12 cellular contexts compared by ENCODE assay signal in the genomic region with DNA sequence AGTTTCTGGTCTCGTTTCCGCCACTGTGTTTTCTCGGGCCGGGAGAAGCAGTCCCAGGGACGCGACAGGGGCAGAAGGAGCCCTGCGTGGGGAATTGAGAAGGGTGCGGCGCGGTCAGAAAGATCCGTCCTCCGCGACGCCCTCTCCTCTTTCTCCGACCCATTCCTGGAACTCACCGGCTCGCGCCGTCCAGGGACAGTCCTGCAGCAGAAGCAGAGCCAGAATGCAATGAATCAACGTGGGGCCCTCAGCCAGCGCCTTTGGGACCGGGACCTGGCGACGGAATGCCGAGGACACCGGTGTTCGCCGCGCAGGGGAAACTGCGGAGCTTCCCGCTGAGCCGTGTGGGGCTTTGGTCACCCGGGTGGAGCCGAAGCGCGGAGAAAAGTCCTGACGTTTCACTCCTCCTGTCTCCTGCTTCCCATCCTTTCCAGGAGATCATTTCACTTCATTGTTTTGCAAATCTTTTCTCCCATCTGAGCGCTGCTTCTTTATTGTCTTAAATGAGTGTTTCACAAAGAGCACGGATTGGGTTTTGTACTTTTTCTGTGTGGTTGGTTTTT. TPM values are rescaled to one million over a fixed set of nuclear protein-coding genes. Genes with fewer than 3 reads are reported as not detected.
DNase-seq lines count a peak whose midpoint lies in the region; ATAC-seq, FAIRE-seq and TF ChIP-seq lines count a peak whose summit lies in the region.
"Had no signal": no experiment of that assay in that cellular context is flagged by ENCODE, and none has a peak within 500 bp of the region (broad histone marks: within the 10 kb centered on the region; RNA-seq: fewer than 3 reads in every experiment).

No MANE protein-coding gene starts in this region.

- dilution Hi-C loops in keratinocyte (cut with MboI; ENCODE audit: extremely low pct_ligation_motif_present, low sequenced_read_pairs) = no loop called here

- no peak for TF ChIP-seq POLR2A in tibial nerve (IDR thresholded peaks at IDR 0.05)

- TF ChIP-seq CTCF in cardiac muscle cell (IDR thresholded peaks at IDR 0.05; ENCODE audit: low read depth, low read length) (no peak), WTC11 (IDR thresholded peaks at IDR 0.05) (no peak), keratinocyte (optimal IDR thresholded peaks at IDR 0.05 in 1 of 3, IDR thresholded peaks at IDR 0.05 in 1 of 3, conservative IDR thresholded peaks at IDR 0.05 in 1 of 3; ENCODE audit: extremely low read depth in 1 of 3, insufficient read depth in 2 of 3, low read length in 3 of 3) (no peak), tibial nerve (IDR thresholded peaks at IDR 0.05) (no peak)

- CTCF ChIA-PET in WTC11 (lab: Charles Lee) = interaction anchor here (1.2 to 1.7 kb wide), 2 partner anchors 26 to 81 kb away, joined by 4 read pairs; no protein-coding TSS in a partner anchor

- no peak for FAIRE-seq in keratinocyte (lab: Jason Lieb, UNC)
- FAIRE-seq: G401.6 had no signal

- peak overlapping the region; percentile 68 for H3K4me3 Mint-ChIP-seq in WTC11

- H4K20me1 ChIP-seq in keratinocyte (ENCODE audit: control insufficient read depth, extremely low read depth, insufficient read depth, low read length) = no peaks in the 10 kb centered on the region

- no peaks in the 10 kb centered on the region for H3K9me3 Mint-ChIP-seq in WTC11

- no peaks in the 10 kb centered on the region for H3K79me2 ChIP-seq in keratinocyte (ENCODE audit: control insufficient read depth, insufficient read depth, low read length)

- H3K27me3 ChIP-seq in cardiac muscle cell = peaks cover 100% of the 10 kb centered on the region
- H3K27me3 ChIP-seq in keratinocyte (ENCODE audit: control insufficient read depth, extremely low read depth, insufficient read depth, low read length) = peaks cover 78% of the 10 kb centered on the region
- H3K27me3 ChIP-seq in tibial nerve = peaks cover 0 to 100% of the 10 kb centered on the region in 2 donors

- H3K4me1 ChIP-seq in cardiac muscle cell (ENCODE audit: low read depth) (no peaks in the 10 kb centered on the region), keratinocyte (ENCODE audit: control insufficient read depth, extremely low read depth, insufficient read depth, low read length) (peaks cover 14% of the 10 kb centered on the region), tibial nerve (peaks cover 0 to 24% (median 14%) of the 10 kb centered on the region in 4 donors)

- peaks cover 100% of the 10 kb centered on the region for H3K27me3 Mint-ChIP-seq in WTC11 (ENCODE audit: low read depth)

- 2 to 4% methylated on average over 29 to 38 of the region's 39 CpGs for WGBS in tibial nerve, 2 donors

- H3K27ac ChIP-seq in cardiac muscle cell = no peak overlapping the region
- H3K27ac ChIP-seq in keratinocyte (ENCODE audit: control insufficient read depth, insufficient read depth, low read length) = no peak overlapping the region
- no peak overlapping the region for H3K27ac ChIP-seq in tibial nerve

- no peaks in the 10 kb centered on the region for H3K36me3 Mint-ChIP-seq in WTC11

- no peak overlapping the region for H3K9ac ChIP-seq in keratinocyte (ENCODE audit: control insufficient read depth, extremely low read depth, insufficient read depth, low read length)

- POLR2A ChIA-PET in WTC11 (lab: Charles Lee) = no interaction called here

- H3K27ac Mint-ChIP-seq in WTC11 = no peak overlapping the region

- H3K9me1 ChIP-seq in keratinocyte (ENCODE audit: control insufficient read depth, extremely low read depth, insufficient read depth, low read length) = no peaks in the 10 kb centered on the region

- intact Hi-C loops in left ventricle myocardium superior (cut with micrococcal nuclease) = no loop called here

- H2AFZ ChIP-seq in keratinocyte (ENCODE audit: control insufficient read depth, low read length) = peak overlapping the region; percentile 6

- no peaks in the 10 kb centered on the region for H3K36me3 ChIP-seq in cardiac muscle cell
- no peaks in the 10 kb centered on the region for H3K36me3 ChIP-seq in keratinocyte (ENCODE audit: control insufficient read depth in 2 of 2, extremely low read depth in 1 of 2, insufficient read depth in 2 of 2, low read length in 2 of 2)
- no peaks in the 10 kb centered on the region for H3K36me3 ChIP-seq in tibial nerve

- H3K4me1 Mint-ChIP-seq in WTC11 = peaks cover 37% of the 10 kb centered on the region

- peak overlapping the region; percentile 18 for H3K4me3 ChIP-seq in cardiac muscle cell
- H3K4me3 ChIP-seq in keratinocyte (ENCODE audit: control insufficient read depth in 2 of 3, extremely low read depth in 1 of 3, insufficient read depth in 2 of 3, low read depth in 1 of 3, low read length in 3 of 3) = peak overlapping the region in 2 of 3 experiments; percentile 54 to 63
- H3K4me3 ChIP-seq in tibial nerve = peak overlapping the region in 3 of 4 donors; percentile 15 to 41 (median 20)

- ATAC-seq in left ventricle myocardium superior (no peak), WTC11 (no peak), GM18517 (IDR thresholded peaks at IDR 0.05; ENCODE audit: unreplicated experiment) (no peak)

- peak overlapping the region; percentile 83 for H3K4me2 ChIP-seq in keratinocyte (ENCODE audit: control insufficient read depth, extremely low read depth, insufficient read depth, low read depth, low read length)

- TF ChIP-seq EP300 in tibial nerve (IDR thresholded peaks at IDR 0.05) = no peak

- DNase-seq in cardiac muscle cell (ENCODE audit: low read depth in 1 of 2, low spot score in 1 of 2) (no peak), left ventricle myocardium superior (no peak), WTC11 (ENCODE audit: low spot score) (no peak), keratinocyte (ENCODE audit: low read depth, low spot score) (no peak), tibial nerve (ENCODE audit: low spot score in 2 of 2) (no peak), NCI-H2171 treated with DMSO at 0.1 percent for 48 hours (lab: John Stamatoyannopoulos, UW) (no peak), NCI-H1105 (lab: John Stamatoyannopoulos, UW) (no peak)
- DNase-seq: foreskin melanocyte, GOT3, NCI-H2171 had no signal

- H3K9me3 ChIP-seq in cardiac muscle cell (ENCODE audit: low read depth) (no peaks in the 10 kb centered on the region), keratinocyte (ENCODE audit: control insufficient read depth, low read depth, low read length) (peaks cover 6% of the 10 kb centered on the region), tibial nerve (peaks cover 0 to 26% (median 1%) of the 10 kb centered on the region in 4 donors)

TF ChIP-seq in WTC11, 78 proteins besides CTCF, POLR2A, EP300 and RAD21 (continues in another document):
- TF ChIP-seq ZSCAN18 (CRISPR knock-in tag; IDR thresholded peaks at IDR 0.05) (no peak), IRF2 (CRISPR knock-in tag; IDR thresholded peaks at IDR 0.05; ENCODE audit: borderline replicate concordance, low read depth) (no peak), JUN (CRISPR knock-in tag; IDR thresholded peaks at IDR 0.05) (no peak), SMAD4 (CRISPR knock-in tag; IDR thresholded peaks at IDR 0.05) (no peak), TP53 (CRISPR knock-in tag; IDR thresholded peaks at IDR 0.05) (no peak)

RNA-seq across cellular contexts. Expression of gene ULBP1, which starts 26.4 kb away (rescaled TPM):
- total RNA-seq in cardiac muscle cell (0.04 TPM in 1 of 2 replicates, not detected in the other), left ventricle myocardium superior (0.17 TPM), WTC11 (2021) (0.64 to 0.81 TPM (median 0.64 TPM) in 3 replicates), tibial nerve (under 1 TPM in 1 of 4 donors, not detected in 3; 0.21 TPM)
- polyA plus RNA-seq in cardiac muscle cell (not detected in 2 replicates), keratinocyte (1.7 to 2.4 TPM (median 2.2 TPM) in 3 replicates)
- polyA plus RNA-seq in keratinocyte (2011; ENCODE audit: low read depth) = 13.1 TPM
- polyA plus RNA-seq in keratinocyte (2011; cell fraction: cytosol; rRNA removed) = 2.6 and 4.4 TPM in 2 replicates
- 5.7 and 6.8 TPM in 2 replicates for polyA plus RNA-seq in keratinocyte (2011; cell fraction: nucleus; rRNA removed)
- 1.7 and 6.9 TPM in 2 replicates for polyA plus RNA-seq in keratinocyte (2012; ENCODE audit: low replicate concordance)
- polyA minus RNA-seq in keratinocyte = 0.39 to 0.67 TPM (median 0.59 TPM) in 3 replicates
- 0.77 TPM for polyA minus RNA-seq in keratinocyte (2011; cell fraction: cytosol; rRNA and poly(A)+ RNA removed)
- 1.3 and 3.1 TPM in 2 replicates for polyA minus RNA-seq in keratinocyte (2011; cell fraction: nucleus; rRNA and poly(A)+ RNA removed)

RNA-seq across cellular contexts. Expression of gene RAET1L, which starts 35.1 kb away (rescaled TPM):
- not detected in 2 replicates for total RNA-seq in cardiac muscle cell
- polyA plus RNA-seq in cardiac muscle cell = not detected in 2 replicates
- not detected for total RNA-seq in left ventricle myocardium superior
- not detected in 3 replicates for total RNA-seq in WTC11 (2021)
- 6.9 to 12.2 TPM (median 8.5 TPM) in 3 replicates for polyA plus RNA-seq in keratinocyte
- 20.1 TPM for polyA plus RNA-seq in keratinocyte (2011; ENCODE audit: low read depth)
- polyA plus RNA-seq in keratinocyte (2011; cell fraction: cytosol; rRNA removed) = 11.2 and 13.4 TPM in 2 replicates
- 51.6 and 62.6 TPM in 2 replicates for polyA plus RNA-seq in keratinocyte (2011; cell fraction: nucleus; rRNA removed)
- polyA plus RNA-seq in keratinocyte (2012; ENCODE audit: low replicate concordance) = 11.4 and 56.6 TPM in 2 replicates
- polyA minus RNA-seq in keratinocyte = 4.7 to 8.5 TPM (median 7.5 TPM) in 3 replicates
- polyA minus RNA-seq in keratinocyte (2011; cell fraction: cytosol; rRNA and poly(A)+ RNA removed) = 7.3 TPM
- polyA minus RNA-seq in keratinocyte (2011; cell fraction: nucleus; rRNA and poly(A)+ RNA removed) = 9.9 and 10.6 TPM in 2 replicates
- total RNA-seq in tibial nerve = not detected

RNA-seq across cellular contexts. Expression of gene ULBP2, which starts 48.4 kb away (rescaled TPM):
- total RNA-seq in cardiac muscle cell = not detected in 2 replicates
- not detected in 2 replicates for polyA plus RNA-seq in cardiac muscle cell
- total RNA-seq in left ventricle myocardium superior = 0.84 TPM
- total RNA-seq in WTC11 (2021) = 0.13 to 0.23 TPM in 2 of 3 replicates, not detected in the other
- polyA plus RNA-seq in keratinocyte = 11.8 to 15.7 TPM (median 14.0 TPM) in 3 replicates
- 4.9 TPM for polyA plus RNA-seq in keratinocyte (2011; ENCODE audit: low read depth)
- 12.0 and 13.7 TPM in 2 replicates for polyA plus RNA-seq in keratinocyte (2011; cell fraction: cytosol; rRNA removed)
- polyA plus RNA-seq in keratinocyte (2011; cell fraction: nucleus; rRNA removed) = 33.5 and 35.2 TPM in 2 replicates
- 8.1 and 11.0 TPM in 2 replicates for polyA plus RNA-seq in keratinocyte (2012; ENCODE audit: low replicate concordance)
- 6.8 to 12.5 TPM (median 7.4 TPM) in 3 replicates for polyA minus RNA-seq in keratinocyte
- 9.2 TPM for polyA minus RNA-seq in keratinocyte (2011; cell fraction: cytosol; rRNA and poly(A)+ RNA removed)
- 6.9 and 7.6 TPM in 2 replicates for polyA minus RNA-seq in keratinocyte (2011; cell fraction: nucleus; rRNA and poly(A)+ RNA removed)
- under 1 TPM in 1 of 4 donors, not detected in 3; 0.22 TPM for total RNA-seq in tibial nerve
